20 cellular contexts compared by ENCODE assay signal in the genomic region with DNA sequence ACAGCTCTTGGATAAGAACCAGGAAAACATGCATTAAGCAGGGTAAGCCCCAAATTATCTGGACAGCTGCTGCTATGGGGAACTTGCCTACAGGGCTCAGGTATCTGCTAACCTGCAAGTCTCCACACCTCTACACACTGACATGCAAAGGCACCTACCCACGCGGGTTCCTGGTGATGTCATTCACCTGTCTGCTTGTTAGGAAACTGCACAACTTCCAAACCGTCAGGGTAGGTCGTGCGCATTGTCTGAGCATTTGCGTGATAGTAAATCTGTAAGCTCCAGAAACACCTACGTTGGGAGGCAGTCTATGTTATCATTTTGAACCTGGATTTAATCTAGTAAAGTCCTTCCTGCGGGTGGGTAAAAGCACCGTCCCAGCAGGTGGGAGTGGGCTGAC. TPM values are rescaled to one million over a fixed set of nuclear protein-coding genes. Genes with fewer than 3 reads are reported as not detected.
"Had no signal": no experiment of that assay in that cellular context is flagged by ENCODE, and none has a peak within 500 bp of the region (broad histone marks: within the 10 kb centered on the region; RNA-seq: fewer than 3 reads in every experiment).

No MANE protein-coding gene starts in this region.

RNA-seq across cellular contexts. Expression of a gene that starts 42.5 kb away (rescaled TPM):
- total RNA-seq: activated naive CD4-positive, alpha-beta T cell treated with anti-CD3 and anti-CD28 coated beads for 36 hours; activated naive CD4-positive, alpha-beta T cell treated with anti-CD3 and anti-CD28 coated beads, Interleukin-2, amount 50 U/mL, for 72 hours; activated naive CD8-positive, alpha-beta T cell treated with anti-CD3 and anti-CD28 coated beads for 36 hours; activated naive CD8-positive, alpha-beta T cell treated with anti-CD3 and anti-CD28 coated beads, Interleukin-2, amount 10 ng/mL, durations not matched to agents 7 days and 5 days; activated T-cell treated with anti-CD3 and anti-CD28 coated beads, Interleukin-2, amount 50 U/mL, for 4 hours; activated T-cell treated with anti-CD3 and anti-CD28 coated beads, Interleukin-2, amount 50 U/mL, for 72 hours; activated T-helper 1 cell treated with anti-CD3 and anti-CD28 coated beads, Interleukin-12 subunit alpha, Interleukin-12 subunit beta, Interleukin-2, Interleukin-4 antibody, amounts not matched to agents 30 ng/mL and 10 ng/mL and 1 ng/mL, durations not matched to agents 14 hours and 24 hours and 36 hours; activated T-helper 17 cell treated with anti-CD3 and anti-CD28 coated beads, Interleukin-2, amount 50 U/mL, for 72 hours; activated T-helper 2 cell treated with anti-CD3 and anti-CD28 coated beads, Interferon-gamma antibody, Interleukin-2, Interleukin-4, amounts not matched to agents 10 μg/mL and 5 μg/mL and 100 μg/mL, durations not matched to agents 14 hours and 24 hours and 36 hours; adrenal gland; aorta; ascending aorta; astrocyte; body of pancreas; breast epithelium; bronchial epithelial cell; cardiac muscle cell; cardiac septum; cerebellum; chondrocyte had no signal
